8 cellular contexts compared by ENCODE assay signal in genomic region chr7:68217426-68217825, GRCh38.
"Had no signal": no experiment of that assay in that cellular context is flagged by ENCODE, and none has a peak within 500 bp of the region (broad histone marks: within the 10 kb centered on the region; RNA-seq: fewer than 3 reads in every experiment).

No MANE protein-coding gene starts in this region.

- ATAC-seq: GM23338, K562 had no signal

- H3K4me3 ChIP-seq: GM23338, K562 had no signal

- H2AFZ ChIP-seq: GM23338 had no signal

- H3K4me2 ChIP-seq: GM23338 had no signal

- FAIRE-seq: H1, H54, K562 had no signal

- H3K27ac ChIP-seq: HL-60 had no signal

- DNase-seq: H9, HCEC 1CT, IMR-90 had no signal
